In genomic region chr3:12810013-12810780, GRCh38 we compare ENCODE assay signal across 1 cellular context.
TF ChIP-seq lines count a peak whose summit lies in the region.

No MANE protein-coding gene starts in this region.

TF ChIP-seq in K562, 482 proteins besides CTCF, POLR2A, EP300 and RAD21 (continues in another document):
- TF ChIP-seq TBL1XR1 (IDR thresholded peaks at IDR 0.05; ENCODE audit: low read length in 2 of 2) (no peak), LCOR (CRISPR knock-in tag; IDR thresholded peaks at IDR 0.05) (peak; percentile 45; the same call in 1 of the 2 replicates), GTF2E2 (tag; IDR thresholded peaks at IDR 0.05) (no peak), FOXO4 (CRISPR knock-in tag; IDR thresholded peaks at IDR 0.05) (no peak), RAD51 (IDR thresholded peaks at IDR 0.05; ENCODE audit: borderline replicate concordance, low read depth) (no peak), TFE3 (CRISPR knock-in tag; IDR thresholded peaks at IDR 0.05) (no peak), MCM2 (IDR thresholded peaks at IDR 0.05; ENCODE audit: low read depth) (no peak), POLR2H (tag; IDR thresholded peaks at IDR 0.05; ENCODE audit: low read depth) (no peak), ETS1 (conservative IDR thresholded peaks at IDR 0.05; ENCODE audit: control insufficient read depth, low read depth, low read length) (peak; percentile 76), ID3 (CRISPR knock-in tag; IDR thresholded peaks at IDR 0.05) (no peak), ID3 (tag; IDR thresholded peaks at IDR 0.05) (peak; percentile 42; the same call in 1 of the 2 replicates), ETV5 (CRISPR knock-in tag; IDR thresholded peaks at IDR 0.05; ENCODE audit: low read depth) (no peak), ARID2 (IDR thresholded peaks at IDR 0.05) (no peak), FOXA3 (CRISPR knock-in tag; conservative IDR thresholded peaks at IDR 0.05 in 1 of 2, IDR thresholded peaks at IDR 0.05 in 1 of 2) (no peak), PKNOX1 (IDR thresholded peaks at IDR 0.05) (no peak), ZNF277 (CRISPR knock-in tag; IDR thresholded peaks at IDR 0.05; ENCODE audit: borderline replicate concordance) (no peak), COPS2 (conservative IDR thresholded peaks at IDR 0.05) (no peak), ZC3H11A (IDR thresholded peaks at IDR 0.05; ENCODE audit: low read depth, low read length) (no peak), CC2D1A (IDR thresholded peaks at IDR 0.05) (no peak), TFAP4 (CRISPR knock-in tag; IDR thresholded peaks at IDR 0.05; ENCODE audit: borderline replicate concordance) (peak; percentile 98), HNRNPLL (IDR thresholded peaks at IDR 0.05; ENCODE audit: low read depth, low read length, poor library complexity, severe bottlenecking) (peak; percentile 67), NR2C2 (CRISPR knock-in tag; IDR thresholded peaks at IDR 0.05) (0 out of 2 replicates have a peak, but pooled peaks have one; percentile 21), NR2C2 (tag; IDR thresholded peaks at IDR 0.05) (no peak), TAF7 (tag; IDR thresholded peaks at IDR 0.05) (no peak), HDAC3 (IDR thresholded peaks at IDR 0.05; ENCODE audit: borderline replicate concordance, partially characterized antibody) (no peak), ZNF512 (tag; IDR thresholded peaks at IDR 0.05) (no peak), ARNT (IDR thresholded peaks at IDR 0.05) (no peak), TAF9B (IDR thresholded peaks at IDR 0.05; ENCODE audit: partially characterized antibody) (no peak), CTCFL (IDR thresholded peaks at IDR 0.05; ENCODE audit: borderline replicate concordance, insufficient read depth, low read depth, low read length, poor library complexity, severe bottlenecking) (peak; percentile 94), ZNF384 (IDR thresholded peaks at IDR 0.05; ENCODE audit: low read depth, low read length) (no peak), ZNF408 (CRISPR knock-in tag; IDR thresholded peaks at IDR 0.05; ENCODE audit: low read depth) (no peak), BCOR (IDR thresholded peaks at IDR 0.05) (no peak), ZKSCAN3 (CRISPR knock-in tag; IDR thresholded peaks at IDR 0.05) (no peak), NCOA4 (IDR thresholded peaks at IDR 0.05; ENCODE audit: partially characterized antibody) (no peak), ZNF766 (CRISPR knock-in tag; conservative IDR thresholded peaks at IDR 0.05) (no peak), MEF2A (IDR thresholded peaks at IDR 0.05; ENCODE audit: control insufficient read depth, low read depth, low read length) (no peak), SMARCA5 (IDR thresholded peaks at IDR 0.05) (no peak; the same call in 1 of the 2 replicates), NONO (IDR thresholded peaks at IDR 0.05; ENCODE audit: low read depth in 2 of 2, low read length in 1 of 2) (peak in 1 of 2 experiments; percentile 74; a peak in 1 of 4 replicates), KDM5B (IDR thresholded peaks at IDR 0.05; ENCODE audit: insufficient replicate concordance, low read depth, low read length) (peak; percentile 47), NCOA1 (IDR thresholded peaks at IDR 0.05; ENCODE audit: low read depth) (no peak), ZNF41 (CRISPR knock-in tag; conservative IDR thresholded peaks at IDR 0.05) (no peak), CXXC5 (CRISPR knock-in tag; IDR thresholded peaks at IDR 0.05) (peak; percentile 83), ZNF717 (CRISPR knock-in tag; IDR thresholded peaks at IDR 0.05) (no peak), ZNF583 (CRISPR knock-in tag; IDR thresholded peaks at IDR 0.05) (no peak), E2F5 (CRISPR knock-in tag; IDR thresholded peaks at IDR 0.05) (no peak), SMAD3 (CRISPR knock-in tag; conservative IDR thresholded peaks at IDR 0.05) (no peak), RBM34 (IDR thresholded peaks at IDR 0.05; ENCODE audit: borderline replicate concordance, insufficient read depth, low read length) (0 out of 2 replicates have a peak, but pooled peaks have one; percentile 58), L3MBTL2 (IDR thresholded peaks at IDR 0.05) (peak; percentile 76), ZBTB49 (CRISPR knock-in tag; IDR thresholded peaks at IDR 0.05; ENCODE audit: borderline replicate concordance) (no peak), CHAMP1 (IDR thresholded peaks at IDR 0.05) (no peak)
